ENCODE assay signal across 12 cellular contexts in genomic region chr7:102024769-102025391, GRCh38.
DNase-seq lines count a peak whose midpoint lies in the region; ATAC-seq and TF ChIP-seq lines count a peak whose summit lies in the region.
"Had no signal": no experiment of that assay in that cellular context is flagged by ENCODE, and none has a peak within 500 bp of the region (broad histone marks: within the 10 kb centered on the region; RNA-seq: fewer than 3 reads in every experiment).

No MANE protein-coding gene starts in this region.

- H4K20me1 ChIP-seq in BLaER1 = no peaks in the 10 kb centered on the region

- H3K27ac ChIP-seq in BLaER1 (peak overlapping the region; percentile 93), KOPT-K1 (ENCODE audit: low read depth, low read length, poor library complexity, severe bottlenecking) (peak overlapping the region; percentile 100), lower lobe of right lung (no peak overlapping the region)

- DNase-seq in fibroblast of villous mesenchyme (ENCODE audit: low read depth) (peak; percentile 18), lower lobe of right lung (peak; percentile 17), T-helper 9 cell (no peak)
- DNase-seq in activated CD8-positive, alpha-beta memory T cell treated with anti-CD3 and anti-CD28 coated beads, Interleukin-2, amount 50 U/mL, for 4 hours = no peak
- DNase-seq: activated CD8-positive, alpha-beta memory T cell treated with anti-CD3 and anti-CD28 coated beads, Interleukin-2, amount 10 ng/mL, durations not matched to agents 7 days and 5 days; cerebellar nuclear complex; NCI-H146; NCI-H526 treated with DMSO at 0.1 percent for 48 hours had no signal

- peaks cover 91% of the 10 kb centered on the region for H3K4me1 ChIP-seq in BLaER1
- H3K4me1 ChIP-seq in lower lobe of right lung = no peaks in the 10 kb centered on the region

- intact Hi-C loops in lower lobe of right lung (cut with DNase I) = no loop called here

- H3K27me3 ChIP-seq in BLaER1 (no peaks in the 10 kb centered on the region), lower lobe of right lung (ENCODE audit: low read depth) (no peaks in the 10 kb centered on the region)

- TF ChIP-seq CTCF in fibroblast of villous mesenchyme (IDR thresholded peaks at IDR 0.05; ENCODE audit: insufficient read depth, low read depth, low read length) (no peak), lower lobe of right lung (IDR thresholded peaks at IDR 0.05) (no peak)

- H3K36me3 ChIP-seq in BLaER1 = peaks cover 28% of the 10 kb centered on the region
- H3K36me3 ChIP-seq in KOPT-K1 (ENCODE audit: insufficient read depth, low read length) = peaks cover 20% of the 10 kb centered on the region; the same call in 1 of the 2 replicates
- H3K36me3 ChIP-seq in lower lobe of right lung = peaks cover 21% of the 10 kb centered on the region

- H3K9me3 ChIP-seq in BLaER1 (no peaks in the 10 kb centered on the region), KOPT-K1 (ENCODE audit: insufficient read depth, low read length, poor library complexity, severe bottlenecking) (no peaks in the 10 kb centered on the region), lower lobe of right lung (no peaks in the 10 kb centered on the region)

- H3K4me3 ChIP-seq in BLaER1 (no peak overlapping the region), fibroblast of villous mesenchyme (ENCODE audit: low read depth, low read length) (no peak overlapping the region), lower lobe of right lung (no peak overlapping the region)

- peak overlapping the region; percentile 44 for H3K4me2 ChIP-seq in BLaER1

- ATAC-seq in lower lobe of right lung = no peak
- no peak for ATAC-seq in HG03175 (IDR thresholded peaks at IDR 0.05; ENCODE audit: unreplicated experiment)
- no peak for ATAC-seq in HG02588 (IDR thresholded peaks at IDR 0.05; ENCODE audit: unreplicated experiment)
- ATAC-seq: activated CD8-positive, alpha-beta memory T cell treated with anti-CD3 and anti-CD28 coated beads, Interleukin-2, amount 10 ng/mL, durations not matched to agents 7 days and 5 days had no signal

- H3K9ac ChIP-seq in BLaER1 = no peak overlapping the region

Comparison
In these comparisons a context has a peak if more than half of its experiments do, and no peak if none do; other contexts are left out.
1. DNase-seq: peak in fibroblast of villous mesenchyme (single experiment) and lower lobe of right lung (single experiment); none in activated CD8-positive, alpha-beta memory T cell treated with anti-CD3 and anti-CD28 coated beads, Interleukin-2, amount 50 U/mL, for 4 hours (single experiment) and T-helper 9 cell (single experiment).